In the genomic region with DNA sequence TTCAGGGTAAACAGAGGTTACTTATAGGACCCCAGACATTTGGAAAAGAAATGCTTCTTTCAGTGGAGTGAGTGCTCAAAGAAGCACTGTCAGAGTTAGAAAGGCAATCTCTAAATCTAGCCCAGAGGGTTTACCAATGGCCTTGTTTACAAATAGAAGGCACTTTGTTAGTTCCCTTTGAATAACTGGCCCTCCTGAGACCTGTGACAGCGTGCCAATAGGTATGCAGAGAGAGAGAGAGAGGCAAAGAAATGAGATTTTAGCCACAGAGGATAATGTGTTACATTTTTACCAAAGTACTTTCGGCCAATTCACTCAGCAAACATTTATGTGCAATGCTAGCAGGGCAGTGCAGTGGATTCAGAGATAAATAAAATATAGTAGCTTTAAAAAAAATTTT, we compare ENCODE assay signal across 26 cellular contexts. TPM values are rescaled to one million over a fixed set of nuclear protein-coding genes. Genes with fewer than 3 reads are reported as not detected.
"Had no signal": no experiment of that assay in that cellular context is flagged by ENCODE, and none has a peak within 500 bp of the region (broad histone marks: within the 10 kb centered on the region; RNA-seq: fewer than 3 reads in every experiment).

No MANE protein-coding gene starts in this region.

- H3K4me1 Mint-ChIP-seq: natural killer cell had no signal

- H3K36me3 Mint-ChIP-seq: mesothelial cell of epicardium, natural killer cell had no signal

- H3K4me3 ChIP-seq: dorsolateral prefrontal cortex, heart left ventricle, right atrium auricular region, stomach, thoracic aorta, transverse colon had no signal

- H3K27ac Mint-ChIP-seq: mesothelial cell of epicardium, natural killer cell had no signal

- H3K4me3 Mint-ChIP-seq: mesothelial cell of epicardium, natural killer cell, neural crest cell had no signal

- H3K4me1 ChIP-seq: heart left ventricle, right atrium auricular region, stomach, transverse colon had no signal

- H3K27me3 ChIP-seq: dorsolateral prefrontal cortex, heart left ventricle, right atrium auricular region, stomach, transverse colon had no signal

- ATAC-seq: heart left ventricle, natural killer cell had no signal

- H3K36me3 ChIP-seq: heart left ventricle, right atrium auricular region, stomach, thoracic aorta, transverse colon had no signal

- H3K27ac ChIP-seq: dorsolateral prefrontal cortex, heart left ventricle, right atrium auricular region, stomach, thoracic aorta, transverse colon had no signal

- DNase-seq: cortex of kidney; dorsolateral prefrontal cortex; effector CD8-positive, alpha-beta T cell; heart left ventricle; hippocampal formation; kidney glomerular epithelial cell; natural killer cell; small intestine; stimulated activated CD4-positive, alpha-beta T cell treated with anti-CD3 and anti-CD28 coated beads, Interleukin-12 subunit alpha, Interleukin-12 subunit beta, amount 100 ng/mL, for 4 hours; stimulated activated naive CD4-positive, alpha-beta T cell; stomach; substantia nigra; transverse colon had no signal

- H3K9me3 Mint-ChIP-seq: mesothelial cell of epicardium, natural killer cell, neural crest cell had no signal

RNA-seq across cellular contexts. Expression of a gene that starts 41.9 kb away (rescaled TPM):
- total RNA-seq: fibroblast of lung, glomerular endothelial cell, lower leg skin, mesothelial cell of epicardium, mucosa of gallbladder, myocyte, natural killer cell, osteocyte, posterior vena cava, right atrium auricular region, thoracic aorta, transverse colon, ureter had no signal
- polyA plus RNA-seq: esophagus, heart left ventricle, small intestine, stomach had no signal
